ENCODE assay signal across 11 cellular contexts in genomic region chr11:62882811-62883496, GRCh38. TPM values are rescaled to one million over a fixed set of nuclear protein-coding genes. Genes with fewer than 3 reads are reported as not detected.
DNase-seq lines count a peak whose midpoint lies in the region; ATAC-seq, FAIRE-seq and TF ChIP-seq lines count a peak whose summit lies in the region.
"Had no signal": no experiment of that assay in that cellular context is flagged by ENCODE, and none has a peak within 500 bp of the region (broad histone marks: within the 10 kb centered on the region; RNA-seq: fewer than 3 reads in every experiment).

No MANE protein-coding gene starts in this region.

- peaks cover 52% of the 10 kb centered on the region for H3K4me1 Mint-ChIP-seq in activated T-cell treated with anti-CD3 and anti-CD28 coated beads, Interleukin-2, amount 50 U/mL, for 24 hours (ENCODE audit: low read depth)
- H3K4me1 Mint-ChIP-seq in astrocyte (ENCODE audit: low read depth, unreplicated experiment) = peaks cover 29% of the 10 kb centered on the region

- ATAC-seq in right lobe of liver = no peak

- TF ChIP-seq CTCF in astrocyte (IDR thresholded peaks at IDR 0.05; ENCODE audit: insufficient read depth, low read depth, low read length) = no peak
- TF ChIP-seq CTCF in right lobe of liver (IDR thresholded peaks at IDR 0.05) = no peak
- TF ChIP-seq CTCF in thyroid gland (IDR thresholded peaks at IDR 0.05) = no peak

- no peaks in the 10 kb centered on the region for H3K27me3 ChIP-seq in astrocyte (ENCODE audit: insufficient read depth, low read length)
- no peaks in the 10 kb centered on the region for H3K27me3 ChIP-seq in right lobe of liver
- no peaks in the 10 kb centered on the region for H3K27me3 ChIP-seq in thyroid gland

- peak overlapping the region; percentile 99 for H3K4me3 Mint-ChIP-seq in activated T-cell treated with anti-CD3 and anti-CD28 coated beads, Interleukin-2, amount 50 U/mL, for 24 hours
- H3K4me3 Mint-ChIP-seq in astrocyte (ENCODE audit: unreplicated experiment) = peak overlapping the region; percentile 99

- no peak for FAIRE-seq in astrocyte (lab: Jason Lieb, UNC)
- FAIRE-seq: endometrium had no signal

- DNase-seq in activated T-cell treated with anti-CD3 and anti-CD28 coated beads, Interleukin-2, amount 50 U/mL, for 24 hours = no peak
- DNase-seq in activated T-cell treated with anti-CD3 and anti-CD28 coated beads, Interleukin-2, amount 50 U/mL, for 48 hours = no peak
- no peak for DNase-seq in astrocyte (ENCODE audit: low read depth)
- no peak for DNase-seq in right lobe of liver
- no peak for DNase-seq in thyroid gland
- DNase-seq in central memory CD4-positive, alpha-beta T cell = no peak
- DNase-seq in T-helper 9 cell = no peak
- no peak for DNase-seq in NOMO-1 treated with dmso at 0.1 percent for 144 hours (lab: John Stamatoyannopoulos, UW; ENCODE audit: unreplicated experiment)
- DNase-seq: DMS 273 treated with DMSO at 0.1 percent for 48 hours had no signal

- H3K4me3 ChIP-seq in astrocyte (ENCODE audit: insufficient read depth, low read depth, low read length) (peak overlapping the region; percentile 81), right lobe of liver (peak overlapping the region in 2 of 3 donors; percentile 96 to 98), thyroid gland (replicated peaks in 1 of 3) (peak overlapping the region; percentile 2 to 94 (median 85))

- no peak for TF ChIP-seq POLR2A in right lobe of liver (IDR thresholded peaks at IDR 0.05)
- no peak for TF ChIP-seq POLR2A in thyroid gland (IDR thresholded peaks at IDR 0.05)

- H3K27ac Mint-ChIP-seq in activated T-cell treated with anti-CD3 and anti-CD28 coated beads, Interleukin-2, amount 50 U/mL, for 24 hours = peak overlapping the region; percentile 100
- H3K27ac Mint-ChIP-seq in astrocyte (ENCODE audit: unreplicated experiment) = peak overlapping the region; percentile 99

- H3K9ac ChIP-seq in astrocyte (ENCODE audit: low read length) = peak overlapping the region; percentile 100

- H3K36me3 ChIP-seq in astrocyte (ENCODE audit: insufficient read depth, low read length) (peaks cover 47% of the 10 kb centered on the region), right lobe of liver (peaks cover 4 to 56% (median 31%) of the 10 kb centered on the region in 4 donors), thyroid gland (peaks cover 53 to 55% of the 10 kb centered on the region in 2 donors)

- H3K4me1 ChIP-seq in astrocyte (ENCODE audit: insufficient read depth, low read length) = peaks cover 32% of the 10 kb centered on the region
- H3K4me1 ChIP-seq in right lobe of liver = peaks cover 0 to 30% (median 11%) of the 10 kb centered on the region in 4 donors
- H3K4me1 ChIP-seq in thyroid gland = peaks cover 33 to 59% of the 10 kb centered on the region in 2 donors

- peaks cover 64% of the 10 kb centered on the region for H3K79me2 ChIP-seq in astrocyte (ENCODE audit: insufficient read depth, low read length)

- H3K9me3 ChIP-seq in astrocyte (ENCODE audit: insufficient read depth, low read depth, low read length) (no peaks in the 10 kb centered on the region), right lobe of liver (no peaks in the 10 kb centered on the region), thyroid gland (no peaks in the 10 kb centered on the region)

- intact Hi-C loops in right lobe of liver (cut with DNase I) = no loop called here
- intact Hi-C loops in thyroid gland (cut with DNase I) = no loop called here

- H3K27ac ChIP-seq in astrocyte (ENCODE audit: low read depth, low read length) (peak overlapping the region; percentile 97), right lobe of liver (peak overlapping the region in 2 of 3 donors; percentile 12 to 93), thyroid gland (peak overlapping the region; percentile 96 to 99 (median 99))

- 31% methylated on average over 5 of the region's 5 CpGs for WGBS in right lobe of liver (ENCODE audit: insufficient coverage, low coverage, low lambda C conversion rate, missing lambda C conversion rate)
- 59 to 65% methylated on average over 5 of the region's 5 CpGs for WGBS in thyroid gland, 2 donors

- H3K9me3 Mint-ChIP-seq in activated T-cell treated with anti-CD3 and anti-CD28 coated beads, Interleukin-2, amount 50 U/mL, for 24 hours = no peaks in the 10 kb centered on the region
- H3K9me3 Mint-ChIP-seq in astrocyte (ENCODE audit: unreplicated experiment) = no peaks in the 10 kb centered on the region

- H3K27me3 Mint-ChIP-seq in activated T-cell treated with anti-CD3 and anti-CD28 coated beads, Interleukin-2, amount 50 U/mL, for 24 hours = no peaks in the 10 kb centered on the region
- no peaks in the 10 kb centered on the region for H3K27me3 Mint-ChIP-seq in astrocyte (ENCODE audit: low read depth, unreplicated experiment)

- peak overlapping the region; percentile 87 for H3K4me2 ChIP-seq in astrocyte (ENCODE audit: low read length)

- no peak overlapping the region for H2AFZ ChIP-seq in astrocyte (ENCODE audit: low read depth, low read length)

- peaks cover 95% of the 10 kb centered on the region for H3K36me3 Mint-ChIP-seq in activated T-cell treated with anti-CD3 and anti-CD28 coated beads, Interleukin-2, amount 50 U/mL, for 24 hours (ENCODE audit: low read depth)
- peaks cover 32% of the 10 kb centered on the region for H3K36me3 Mint-ChIP-seq in astrocyte (ENCODE audit: low read depth, unreplicated experiment)

- H4K20me1 ChIP-seq in astrocyte (ENCODE audit: insufficient read depth, low read length) = peaks cover 55% of the 10 kb centered on the region

RNA-seq across cellular contexts. Expression of gene SLC3A2, which starts 2.3 kb away (rescaled TPM):
- 588 and 592 TPM in 2 replicates for total RNA-seq in astrocyte
- total RNA-seq in right lobe of liver = 100 to 1,000 TPM in 1 of 6 experiments, 10 to 100 TPM in 5; 39.8 to 106 (median 63.0) TPM
- 100 to 1,000 TPM; 145 to 295 (median 159) TPM for total RNA-seq in thyroid gland

RNA-seq across cellular contexts. Expression of gene CHRM1, which starts 38.2 kb away (rescaled TPM):
- total RNA-seq in astrocyte (not detected in 2 replicates), right lobe of liver (not detected), thyroid gland (not detected)
- total RNA-seq: LHCN-M2 had no signal

RNA-seq across cellular contexts. Expression of gene WDR74, which starts 43.6 kb away (rescaled TPM):
- total RNA-seq in astrocyte (46.8 and 53.5 TPM in 2 replicates), right lobe of liver (10 to 100 TPM; 17.6 to 30.6 (median 24.3) TPM), thyroid gland (10 to 100 TPM; 25.2 to 76.1 (median 33.6) TPM)

RNA-seq across cellular contexts. Expression of gene TEX54, which starts 50.3 kb away (rescaled TPM):
- total RNA-seq in astrocyte (not detected in 2 replicates), right lobe of liver (not detected), thyroid gland (not detected)
- total RNA-seq: LHCN-M2 had no signal

RNA-seq across cellular contexts. Expression of gene STX5, which starts 51.1 kb away (rescaled TPM):
- total RNA-seq in astrocyte = 44.2 and 45.7 TPM in 2 replicates
- 10 to 100 TPM; 22.1 to 27.8 (median 24.6) TPM for total RNA-seq in right lobe of liver
- 10 to 100 TPM; 26.3 to 62.8 (median 56.7) TPM for total RNA-seq in thyroid gland
